13 cellular contexts compared by ENCODE assay signal in genomic region chr4:147482281-147482680, GRCh38. TPM values are rescaled to one million over a fixed set of nuclear protein-coding genes. Genes with fewer than 3 reads are reported as not detected.
DNase-seq lines count a peak whose midpoint lies in the region; ATAC-seq, FAIRE-seq and TF ChIP-seq lines count a peak whose summit lies in the region.
"Had no signal": no experiment of that assay in that cellular context is flagged by ENCODE, and none has a peak within 500 bp of the region (broad histone marks: within the 10 kb centered on the region; RNA-seq: fewer than 3 reads in every experiment).

No MANE protein-coding gene starts in this region.

- CTCF ChIA-PET in AG04449 (lab: Yijun Ruan, JAX), result interaction anchor here (0.7 to 2.5 kb wide), 7 partner anchors 10 to 371 kb away, joined by 3 to 11 read pairs (median 3); no protein-coding TSS in a partner anchor

- no peaks in the 10 kb centered on the region for H3K27me3 ChIP-seq in osteoblast (ENCODE audit: insufficient read depth, low read length)

- no peaks in the 10 kb centered on the region for H4K20me1 ChIP-seq in osteoblast (ENCODE audit: insufficient read depth, low read length)
- H4K20me1 ChIP-seq: BLaER1 treated with 17β-estradiol and CSF1 and Interleukin-3, amounts not matched to agents 10 nM and 100 nM had no signal

- ATAC-seq in HG03196 (IDR thresholded peaks at IDR 0.05; ENCODE audit: unreplicated experiment), result no peak
- no peak for ATAC-seq in GM18519 (IDR thresholded peaks at IDR 0.05; ENCODE audit: low FRiP score, unreplicated experiment)
- no peak for ATAC-seq in GM19463 (IDR thresholded peaks at IDR 0.05; ENCODE audit: unreplicated experiment)
- ATAC-seq: K562; naive thymus-derived CD8-positive, alpha-beta T cell had no signal

- peaks cover 25% of the 10 kb centered on the region for H3K4me1 ChIP-seq in osteoblast (ENCODE audit: insufficient read depth, low read length)

- TF ChIP-seq CTCF in AG04449 (IDR thresholded peaks at IDR 0.05; ENCODE audit: insufficient read depth, low read length, missing control alignments), result no peak
- no peak for TF ChIP-seq CTCF in osteoblast (IDR thresholded peaks at IDR 0.05; ENCODE audit: extremely low read depth, low read depth, low read length)

- DNase-seq in AG04449 (ENCODE audit: low read depth, low spot score) (no peak), RCC 7860 (ENCODE audit: low spot score) (no peak), fibroblast of peridontal ligament (ENCODE audit: extremely low read depth) (peak; percentile 8), osteoblast (ENCODE audit: insufficient read length, low spot score, missing footprints) (no peak), RPMI8226 (no peak)
- DNase-seq: naive thymus-derived CD8-positive, alpha-beta T cell; stimulated activated naive CD4-positive, alpha-beta T cell had no signal

- POLR2A ChIA-PET in AG04449 (lab: Yijun Ruan, JAX), result interaction anchor here (0.7 to 1.1 kb wide), 2 partner anchors 379 to 385 kb away, joined by 3 to 4 read pairs; no protein-coding TSS in a partner anchor

- H2AFZ ChIP-seq in osteoblast (ENCODE audit: low read length), result no peak overlapping the region

- no peaks in the 10 kb centered on the region for H3K9me3 ChIP-seq in osteoblast (ENCODE audit: low read depth, low read length)

- FAIRE-seq in RCC 7860 (lab: Jason Lieb, UNC), result peak; percentile 33
- FAIRE-seq: K562 had no signal

- H3K4me2 ChIP-seq in osteoblast (ENCODE audit: insufficient read depth, low read length), result peak overlapping the region; percentile 88
- H3K4me2 ChIP-seq: BLaER1 treated with 17β-estradiol and CSF1 and Interleukin-3, amounts not matched to agents 10 nM and 100 nM had no signal

- no peaks in the 10 kb centered on the region for H3K79me2 ChIP-seq in osteoblast (ENCODE audit: insufficient read depth, low read length)

- no peaks in the 10 kb centered on the region for H3K36me3 ChIP-seq in osteoblast (ENCODE audit: insufficient read depth, low read length)
- H3K36me3 ChIP-seq: BLaER1 treated with 17β-estradiol and CSF1 and Interleukin-3, amounts not matched to agents 10 nM and 100 nM had no signal

- no peak overlapping the region for H3K27ac ChIP-seq in osteoblast (ENCODE audit: low read depth, low read length)
- H3K27ac ChIP-seq: BLaER1 treated with 17β-estradiol and CSF1 and Interleukin-3, amounts not matched to agents 10 nM and 100 nM had no signal

- H3K4me3 ChIP-seq in AG04449 (ENCODE audit: low read depth, low read length) (peak overlapping the region; percentile 71), osteoblast (ENCODE audit: insufficient read depth, low read length) (no peak overlapping the region)
- H3K4me3 ChIP-seq: BLaER1 treated with 17β-estradiol and CSF1 and Interleukin-3, amounts not matched to agents 10 nM and 100 nM; K562 had no signal

RNA-seq across cellular contexts. Expression of gene EDNRA, which starts 1.4 kb away (rescaled TPM):
- 6.2 and 9.4 TPM in 2 replicates for total RNA-seq in osteoblast
- total RNA-seq: K562; naive thymus-derived CD8-positive, alpha-beta T cell; OCI-LY7 had no signal
